ENCODE assay signal across 9 cellular contexts in the genomic region with DNA sequence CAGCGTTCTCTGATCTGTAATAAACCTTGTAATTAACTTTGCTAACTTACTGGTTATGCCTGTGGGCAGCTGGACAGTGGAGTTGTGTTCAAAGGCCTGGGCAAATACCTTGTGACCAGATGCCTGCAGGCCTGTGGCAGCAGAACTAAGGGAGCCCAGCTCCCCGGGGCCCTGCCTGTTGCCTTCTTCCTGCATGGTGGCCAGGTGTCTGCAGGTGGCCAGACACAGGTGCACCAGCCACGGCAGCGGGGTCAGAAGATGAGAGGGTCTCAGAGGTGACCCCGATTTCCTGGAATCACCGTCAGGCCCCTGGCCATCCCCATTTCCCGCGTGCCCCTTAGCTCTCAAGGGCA.
A peak's percentile ranks its signal among the peaks of the same experiment; 100 is the strongest.
DNase-seq lines count a peak whose midpoint lies in the region; ATAC-seq, FAIRE-seq and TF ChIP-seq lines count a peak whose summit lies in the region.
"Had no signal": no experiment of that assay in that cellular context is flagged by ENCODE, and none has a peak within 500 bp of the region (broad histone marks: within the 10 kb centered on the region; RNA-seq: fewer than 3 reads in every experiment).

No MANE protein-coding gene starts in this region.

- H3K4me3 ChIP-seq in liver (ENCODE audit: low read depth in 1 of 3, low read length in 3 of 3) (peak overlapping the region in 2 of 3 donors; percentile 45 to 53), HepG2 (replicated peaks in 1 of 3; ENCODE audit: insufficient read depth in 1 of 3, low read depth in 2 of 3, low read length in 3 of 3) (no peak overlapping the region), dorsolateral prefrontal cortex (peak overlapping the region; percentile 34 to 80 (median 65)), mesodermal cell (ENCODE audit: extremely low read depth, insufficient read depth, low read length, poor library complexity, severe bottlenecking) (peak overlapping the region; percentile 29)

- CTCF ChIA-PET in HepG2 (lab: Yijun Ruan, JAX; ENCODE audit: low intra/inter-chr PET ratio, low total read pairs) = no interaction called here
- CTCF ChIA-PET in activated CD8-positive, alpha-beta T cell treated with anti-CD3 and anti-CD28 coated beads, Interleukin-2, amount 10 ng/mL, durations not matched to agents 7 days and 5 days (lab: Charles Lee) = no interaction called here

- no peak for TF ChIP-seq CTCF in liver (IDR thresholded peaks at IDR 0.05; ENCODE audit: low read depth, low read length, missing input control)
- TF ChIP-seq CTCF in HepG2 (CRISPR knock-in tag; IDR thresholded peaks at IDR 0.05) = no peak
- no peak for TF ChIP-seq CTCF in dorsolateral prefrontal cortex (IDR thresholded peaks at IDR 0.05 in 54 of 56, conservative IDR thresholded peaks at IDR 0.05 in 2 of 56; ENCODE audit: low read depth in 1 of 56, partially characterized antibody in 56 of 56)

- H3K27ac Mint-ChIP-seq in activated CD8-positive, alpha-beta T cell treated with anti-CD3 and anti-CD28 coated beads, Interleukin-2, amount 10 ng/mL, durations not matched to agents 7 days and 5 days = no peak overlapping the region
- H3K27ac Mint-ChIP-seq: activated naive CD8-positive, alpha-beta T cell treated with anti-CD3 and anti-CD28 coated beads, Interleukin-2, amount 10 ng/mL, durations not matched to agents 7 days and 5 days had no signal

- FAIRE-seq in HepG2 (lab: Jason Lieb, UNC) (no peak), urothelium cell line (lab: Jason Lieb, UNC) (no peak)

- no peak; the same call in 2 of the 3 replicates for ATAC-seq in HepG2
- ATAC-seq in activated CD8-positive, alpha-beta T cell treated with anti-CD3 and anti-CD28 coated beads, Interleukin-2, amount 10 ng/mL, durations not matched to agents 7 days and 5 days = no peak

- TF ChIP-seq RAD21 in liver (IDR thresholded peaks at IDR 0.05) (no peak), HepG2 (CRISPR knock-in tag; IDR thresholded peaks at IDR 0.05) (no peak)

- in situ Hi-C loops in HepG2 (cut with HindIII; ENCODE audit: extremely low pct_ligation_motif_present, low pct_unique_long_range_greater_than_20kb) = no loop called here

- H3K36me3 ChIP-seq in liver (ENCODE audit: control insufficient read depth in 4 of 4, insufficient read depth in 3 of 4, low read depth in 1 of 4, low read length in 3 of 4) (no peaks in the 10 kb centered on the region), HepG2 (replicated peaks in 1 of 2; ENCODE audit: control insufficient read depth in 1 of 2, insufficient read depth in 2 of 2, low read length in 2 of 2) (no peaks in the 10 kb centered on the region), mesodermal cell (ENCODE audit: control insufficient read depth, insufficient read depth, low read length) (no peaks in the 10 kb centered on the region)

- DNase-seq in HepG2 (ENCODE audit: low spot score) (no peak), dorsolateral prefrontal cortex (no peak), urothelium cell line (ENCODE audit: low spot score) (no peak), NCI-H1694 treated with DMSO at 0.1 percent for 48 hours (lab: John Stamatoyannopoulos, UW) (no peak), NCI-H2171 (lab: John Stamatoyannopoulos, UW) (no peak)
- no peak for DNase-seq in activated CD8-positive, alpha-beta T cell treated with anti-CD3 and anti-CD28 coated beads, Interleukin-2, amount 10 ng/mL, durations not matched to agents 7 days and 5 days

- no peak for TF ChIP-seq EP300 in HepG2 (IDR thresholded peaks at IDR 0.05; ENCODE audit: low read depth in 2 of 2, low read length in 2 of 2)
- no peak for TF ChIP-seq EP300 in HepG2 (CRISPR knock-in tag; IDR thresholded peaks at IDR 0.05; ENCODE audit: borderline replicate concordance)

- H3K27me3 ChIP-seq in liver (ENCODE audit: control insufficient read depth in 4 of 4, insufficient read depth in 4 of 4, low read length in 3 of 4) (peaks cover 0 to 3% (median 1%) of the 10 kb centered on the region in 4 donors), HepG2 (ENCODE audit: control insufficient read depth in 1 of 2, insufficient read depth in 2 of 2, low read length in 2 of 2) (peaks cover 11 to 63% of the 10 kb centered on the region in 2 experiments; a peak in 4 of 5 replicates), dorsolateral prefrontal cortex (peaks cover 0 to 2% (median 0%) of the 10 kb centered on the region in 45 donors)

- H3K9ac ChIP-seq in liver (ENCODE audit: low read depth in 1 of 2, low read length in 2 of 2) = no peak overlapping the region
- H3K9ac ChIP-seq in HepG2 (ENCODE audit: insufficient read depth, low read depth, low read length) = no peak overlapping the region

- no peaks in the 10 kb centered on the region for H3K4me1 Mint-ChIP-seq in activated CD8-positive, alpha-beta T cell treated with anti-CD3 and anti-CD28 coated beads, Interleukin-2, amount 10 ng/mL, durations not matched to agents 7 days and 5 days (ENCODE audit: low read depth)

- H2AFZ ChIP-seq in HepG2 (ENCODE audit: low read length) = no peak overlapping the region

- intact Hi-C loops in HepG2 (cut with micrococcal nuclease; ENCODE audit: unreplicated experiment) = no loop called here
- intact Hi-C loops in dorsolateral prefrontal cortex (cut with DNase I) = no loop called here

- H3K79me2 ChIP-seq in HepG2 (ENCODE audit: insufficient read depth, low read length) = no peaks in the 10 kb centered on the region

- H3K27ac ChIP-seq in liver (ENCODE audit: low read depth in 1 of 2, low read length in 2 of 2) (no peak overlapping the region), HepG2 (ENCODE audit: extremely low read length, insufficient read depth, low read length) (no peak overlapping the region), dorsolateral prefrontal cortex (peak overlapping the region in 15 of 59 donors; percentile 15 to 79 (median 53)), mesodermal cell (ENCODE audit: low read depth, low read length, severe bottlenecking) (no peak overlapping the region)

- TF ChIP-seq POLR2A in HepG2 (IDR thresholded peaks at IDR 0.05; ENCODE audit: insufficient read depth in 1 of 2, low read depth in 2 of 2, low read length in 2 of 2) = no peak

- H3K9me3 Mint-ChIP-seq in activated CD8-positive, alpha-beta T cell treated with anti-CD3 and anti-CD28 coated beads, Interleukin-2, amount 10 ng/mL, durations not matched to agents 7 days and 5 days (ENCODE audit: insufficient read depth) = no peaks in the 10 kb centered on the region
- H3K9me3 Mint-ChIP-seq: activated naive CD8-positive, alpha-beta T cell treated with anti-CD3 and anti-CD28 coated beads, Interleukin-2, amount 10 ng/mL, durations not matched to agents 7 days and 5 days had no signal

- no peaks in the 10 kb centered on the region for H4K20me1 ChIP-seq in HepG2 (ENCODE audit: insufficient read depth, low read length)

- no peak overlapping the region for H3K4me3 Mint-ChIP-seq in activated CD8-positive, alpha-beta T cell treated with anti-CD3 and anti-CD28 coated beads, Interleukin-2, amount 10 ng/mL, durations not matched to agents 7 days and 5 days

- H3K4me2 ChIP-seq in HepG2 (ENCODE audit: low read depth, low read length) = no peak overlapping the region

- POLR2A ChIA-PET in HepG2 (lab: Yijun Ruan, JAX) = no interaction called here
- POLR2A ChIA-PET in activated CD8-positive, alpha-beta T cell treated with anti-CD3 and anti-CD28 coated beads, Interleukin-2, amount 10 ng/mL, durations not matched to agents 7 days and 5 days (lab: Charles Lee) = no interaction called here

- no peaks in the 10 kb centered on the region for H3K36me3 Mint-ChIP-seq in activated CD8-positive, alpha-beta T cell treated with anti-CD3 and anti-CD28 coated beads, Interleukin-2, amount 10 ng/mL, durations not matched to agents 7 days and 5 days (ENCODE audit: low read depth)
- H3K36me3 Mint-ChIP-seq: activated naive CD8-positive, alpha-beta T cell treated with anti-CD3 and anti-CD28 coated beads, Interleukin-2, amount 10 ng/mL, durations not matched to agents 7 days and 5 days had no signal

- H3K27me3 Mint-ChIP-seq in activated CD8-positive, alpha-beta T cell treated with anti-CD3 and anti-CD28 coated beads, Interleukin-2, amount 10 ng/mL, durations not matched to agents 7 days and 5 days (ENCODE audit: low read depth) = peaks cover 35% of the 10 kb centered on the region

- no peaks in the 10 kb centered on the region for H3K9me3 ChIP-seq in liver (ENCODE audit: control insufficient read depth in 4 of 4, low read length in 3 of 4)
- no peaks in the 10 kb centered on the region for H3K9me3 ChIP-seq in HepG2 (ENCODE audit: low read length)
- no peaks in the 10 kb centered on the region for H3K9me3 ChIP-seq in mesodermal cell (ENCODE audit: control insufficient read depth, low read length)

- BruUV-seq in HepG2 (replicated peaks; lab: Mats Ljungman, UMichigan) = no TSS peak

- 40% methylated on average over 8 of the region's 8 CpGs for WGBS in liver
- 9% methylated on average over 3 of the region's 8 CpGs for WGBS in HepG2 (ENCODE audit: low lambda C conversion rate)
- WGBS in mesodermal cell (ENCODE audit: insufficient coverage in 2 of 2), 2 experiments = 55 to 56% methylated on average over 7 to 8 of the region's 8 CpGs

- peaks cover 4 to 13% (median 8%) of the 10 kb centered on the region in 4 donors for H3K4me1 ChIP-seq in liver (ENCODE audit: control insufficient read depth in 4 of 4, insufficient read depth in 4 of 4, low read length in 3 of 4)
- H3K4me1 ChIP-seq in HepG2 (ENCODE audit: insufficient read depth, low read length) = no peaks in the 10 kb centered on the region
- no peaks in the 10 kb centered on the region for H3K4me1 ChIP-seq in mesodermal cell (ENCODE audit: control insufficient read depth, insufficient read depth, low read length, poor library complexity, severe bottlenecking)

TF ChIP-seq in liver, 16 proteins besides CTCF, POLR2A, EP300 and RAD21:
- TF ChIP-seq HNF4G (IDR thresholded peaks at IDR 0.05) (no peak), YY1 (IDR thresholded peaks at IDR 0.05) (no peak)
- TF ChIP-seq, protein P1, sequence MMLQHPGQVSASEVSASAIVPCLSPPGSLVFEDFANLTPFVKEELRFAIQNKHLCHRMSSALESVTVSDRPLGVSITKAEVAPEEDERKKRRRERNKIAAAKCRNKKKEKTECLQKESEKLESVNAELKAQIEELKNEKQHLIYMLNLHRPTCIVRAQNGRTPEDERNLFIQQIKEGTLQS (IDR thresholded peaks at IDR 0.05) = no peak

TF ChIP-seq in HepG2, 621 proteins besides CTCF, POLR2A, EP300 and RAD21 (continues in another document):
- no peak for TF ChIP-seq NFYB (CRISPR knock-in tag; IDR thresholded peaks at IDR 0.05)
- no peak for TF ChIP-seq ZSCAN25 (CRISPR knock-in tag; IDR thresholded peaks at IDR 0.05)
- no peak for TF ChIP-seq DPF2 (CRISPR knock-in tag; IDR thresholded peaks at IDR 0.05; ENCODE audit: borderline replicate concordance, low read depth)
- TF ChIP-seq ERF (CRISPR knock-in tag; IDR thresholded peaks at IDR 0.05) = no peak
- TF ChIP-seq FOXP1 (IDR thresholded peaks at IDR 0.05) = no peak
- no peak for TF ChIP-seq FOXP1 (CRISPR knock-in tag; IDR thresholded peaks at IDR 0.05)

Comparison
In these comparisons a context has a peak if more than half of its experiments do, and no peak if none do; other contexts are left out.
1. H3K4me3 ChIP-seq: peak in liver (2 of 3), dorsolateral prefrontal cortex (59 of 59) and mesodermal cell (single experiment); none in HepG2 (0 of 3).